In genomic region chr3:153894857-153895256, GRCh38 we compare ENCODE assay signal across 39 cellular contexts.
"Had no signal": no experiment of that assay in that cellular context is flagged by ENCODE, and none has a peak within 500 bp of the region (broad histone marks: within the 10 kb centered on the region; RNA-seq: fewer than 3 reads in every experiment).

No MANE protein-coding gene starts in this region.

- H3K36me3 ChIP-seq: adrenal gland, ascending aorta, brain microvascular endothelial cell, breast epithelium, cardiac muscle cell had no signal

- H3K9me3 ChIP-seq: adrenal gland, ascending aorta, body of pancreas, breast epithelium had no signal

- DNase-seq: activated effector memory CD4-positive, alpha-beta T cell treated with anti-CD3 and anti-CD28 coated beads, Interleukin-2, amount 50 U/mL, for 16 hours; activated effector memory CD4-positive, alpha-beta T cell treated with Interleukin-2 at 50 U/mL for 16 hours; activated gamma-delta T cell; activated gamma-delta T cell treated with Interleukin-2 at 50 U/mL for 16 hours; activated naive CD4-positive, alpha-beta T cell; activated naive CD4-positive, alpha-beta T cell treated with anti-CD3 and anti-CD28 coated beads for 36 hours; activated naive CD4-positive, alpha-beta T cell treated with anti-CD3 and anti-CD28 coated beads, Interleukin-2, amount 10 ng/mL, durations not matched to agents 7 days and 5 days; activated naive CD4-positive, alpha-beta T cell treated with Interleukin-2 at 50 U/mL for 16 hours; activated naive CD8-positive, alpha-beta T cell treated with anti-CD3 and anti-CD28 coated beads for 36 hours; activated naive CD8-positive, alpha-beta T cell treated with anti-CD3 and anti-CD28 coated beads, Interleukin-2, amount 10 ng/mL, durations not matched to agents 7 days and 5 days; activated naive CD8-positive, alpha-beta T cell treated with anti-CD3 and anti-CD28 coated beads, Interleukin-2, amount 50 U/mL, for 24 hours; activated T-cell treated with anti-CD3 and anti-CD28 coated beads, Interleukin-2, amount 50 U/mL, for 24 hours; activated T-cell treated with anti-CD3 and anti-CD28 coated beads, Interleukin-2, amount 50 U/mL, for 4 hours; activated T-cell treated with anti-CD3 and anti-CD28 coated beads, Interleukin-2, amount 50 U/mL, for 48 hours; activated T-cell treated with anti-CD3 and anti-CD28 coated beads, Interleukin-2, amount 50 U/mL, for 72 hours; adrenal gland; amniotic stem cell; amygdala; anterior cingulate cortex; aorta; body of pancreas; brain microvascular endothelial cell; caudate nucleus; central memory CD4-positive, alpha-beta T cell; cerebellar nuclear complex had no signal

- H3K4me3 Mint-ChIP-seq: activated naive CD4-positive, alpha-beta T cell treated with anti-CD3 and anti-CD28 coated beads for 36 hours; activated naive CD4-positive, alpha-beta T cell treated with anti-CD3 and anti-CD28 coated beads, Interleukin-2, amount 10 ng/mL, durations not matched to agents 7 days and 5 days; activated naive CD4-positive, alpha-beta T cell treated with anti-CD3 and anti-CD28 coated beads, Interleukin-2, amount 50 U/mL, for 24 hours; activated naive CD8-positive, alpha-beta T cell; activated naive CD8-positive, alpha-beta T cell treated with anti-CD3 and anti-CD28 coated beads for 36 hours; activated naive CD8-positive, alpha-beta T cell treated with anti-CD3 and anti-CD28 coated beads, Interleukin-2, amount 10 ng/mL, durations not matched to agents 7 days and 5 days; activated naive CD8-positive, alpha-beta T cell treated with anti-CD3 and anti-CD28 coated beads, Interleukin-2, amount 50 U/mL, for 24 hours; activated T-cell treated with anti-CD3 and anti-CD28 coated beads, Interleukin-2, amount 50 U/mL, for 24 hours; activated T-cell treated with anti-CD3 and anti-CD28 coated beads, Interleukin-2, amount 50 U/mL, for 4 hours; activated T-cell treated with anti-CD3 and anti-CD28 coated beads, Interleukin-2, amount 50 U/mL, for 72 hours; activated T-helper 1 cell treated with anti-CD3 and anti-CD28 coated beads, Interleukin-12 subunit alpha, Interleukin-12 subunit beta, Interleukin-2, Interleukin-4 antibody, amounts not matched to agents 30 ng/mL and 10 ng/mL and 1 ng/mL, durations not matched to agents 14 hours and 24 hours and 36 hours; activated T-helper 17 cell treated with anti-CD3 and anti-CD28 coated beads, Interleukin-2, amount 50 U/mL, for 72 hours; brain; central memory CD8-positive, alpha-beta T cell had no signal

- H3K36me3 Mint-ChIP-seq: activated naive CD4-positive, alpha-beta T cell treated with anti-CD3 and anti-CD28 coated beads, Interleukin-2, amount 10 ng/mL, durations not matched to agents 7 days and 5 days; activated naive CD4-positive, alpha-beta T cell treated with anti-CD3 and anti-CD28 coated beads, Interleukin-2, amount 50 U/mL, for 24 hours; activated naive CD4-positive, alpha-beta T cell treated with anti-CD3 and anti-CD28 coated beads, Interleukin-2, amount 50 U/mL, for 72 hours; activated naive CD8-positive, alpha-beta T cell; activated naive CD8-positive, alpha-beta T cell treated with anti-CD3 and anti-CD28 coated beads for 36 hours; activated naive CD8-positive, alpha-beta T cell treated with anti-CD3 and anti-CD28 coated beads, Interleukin-2, amount 10 ng/mL, durations not matched to agents 7 days and 5 days; brain had no signal

- H3K27ac ChIP-seq: adrenal gland, ascending aorta, body of pancreas, brain microvascular endothelial cell, breast epithelium, cardiac muscle cell had no signal

- H3K27ac Mint-ChIP-seq: activated naive CD4-positive, alpha-beta T cell treated with anti-CD3 and anti-CD28 coated beads for 36 hours; activated naive CD4-positive, alpha-beta T cell treated with anti-CD3 and anti-CD28 coated beads, Interleukin-2, amount 10 ng/mL, durations not matched to agents 7 days and 5 days; activated naive CD4-positive, alpha-beta T cell treated with anti-CD3 and anti-CD28 coated beads, Interleukin-2, amount 50 U/mL, for 24 hours; activated naive CD4-positive, alpha-beta T cell treated with anti-CD3 and anti-CD28 coated beads, Interleukin-2, amount 50 U/mL, for 72 hours; activated naive CD8-positive, alpha-beta T cell; activated naive CD8-positive, alpha-beta T cell treated with anti-CD3 and anti-CD28 coated beads for 36 hours; activated naive CD8-positive, alpha-beta T cell treated with anti-CD3 and anti-CD28 coated beads, Interleukin-2, amount 10 ng/mL, durations not matched to agents 7 days and 5 days; activated naive CD8-positive, alpha-beta T cell treated with anti-CD3 and anti-CD28 coated beads, Interleukin-2, amount 50 U/mL, for 24 hours; activated T-cell treated with anti-CD3 and anti-CD28 coated beads, Interleukin-2, amount 50 U/mL, for 24 hours; activated T-cell treated with anti-CD3 and anti-CD28 coated beads, Interleukin-2, amount 50 U/mL, for 72 hours; activated T-helper 1 cell treated with anti-CD3 and anti-CD28 coated beads, Interleukin-12 subunit alpha, Interleukin-12 subunit beta, Interleukin-2, Interleukin-4 antibody, amounts not matched to agents 30 ng/mL and 10 ng/mL and 1 ng/mL, durations not matched to agents 14 hours and 24 hours and 36 hours; activated T-helper 17 cell treated with anti-CD3 and anti-CD28 coated beads, Interleukin-2, amount 50 U/mL, for 72 hours; activated T-helper 2 cell treated with anti-CD3 and anti-CD28 coated beads, Interferon-gamma antibody, Interleukin-2, Interleukin-4, amounts not matched to agents 10 μg/mL and 5 μg/mL and 100 μg/mL, durations not matched to agents 14 hours and 24 hours and 36 hours; brain had no signal

- ATAC-seq: activated naive CD4-positive, alpha-beta T cell treated with anti-CD3 and anti-CD28 coated beads, Interleukin-2, amount 50 U/mL, for 72 hours; activated naive CD8-positive, alpha-beta T cell treated with anti-CD3 and anti-CD28 coated beads, Interleukin-2, amount 50 U/mL, for 24 hours; activated T-cell treated with anti-CD3 and anti-CD28 coated beads, Interleukin-2, amount 50 U/mL, for 4 hours; activated T-cell treated with anti-CD3 and anti-CD28 coated beads, Interleukin-2, amount 50 U/mL, for 72 hours; activated T-helper 17 cell treated with anti-CD3 and anti-CD28 coated beads, Interleukin-2, amount 50 U/mL, for 72 hours; body of pancreas had no signal

- H3K27me3 Mint-ChIP-seq: activated naive CD4-positive, alpha-beta T cell treated with anti-CD3 and anti-CD28 coated beads, Interleukin-2, amount 10 ng/mL, durations not matched to agents 7 days and 5 days; activated naive CD8-positive, alpha-beta T cell; activated naive CD8-positive, alpha-beta T cell treated with anti-CD3 and anti-CD28 coated beads, Interleukin-2, amount 10 ng/mL, durations not matched to agents 7 days and 5 days; activated naive CD8-positive, alpha-beta T cell treated with anti-CD3 and anti-CD28 coated beads, Interleukin-2, amount 50 U/mL, for 24 hours; activated T-cell treated with anti-CD3 and anti-CD28 coated beads, Interleukin-2, amount 50 U/mL, for 24 hours; activated T-helper 17 cell treated with anti-CD3 and anti-CD28 coated beads, Interleukin-2, amount 50 U/mL, for 72 hours; brain; central memory CD8-positive, alpha-beta T cell had no signal

- H3K4me3 ChIP-seq: adrenal gland, ascending aorta, body of pancreas, breast epithelium, cardiac muscle cell had no signal

- FAIRE-seq: astrocyte, bronchial epithelial cell, colon had no signal

- H3K9me3 Mint-ChIP-seq: activated naive CD4-positive, alpha-beta T cell treated with anti-CD3 and anti-CD28 coated beads for 36 hours; activated naive CD4-positive, alpha-beta T cell treated with anti-CD3 and anti-CD28 coated beads, Interleukin-2, amount 10 ng/mL, durations not matched to agents 7 days and 5 days; activated naive CD4-positive, alpha-beta T cell treated with anti-CD3 and anti-CD28 coated beads, Interleukin-2, amount 50 U/mL, for 24 hours; activated naive CD4-positive, alpha-beta T cell treated with anti-CD3 and anti-CD28 coated beads, Interleukin-2, amount 50 U/mL, for 72 hours; activated naive CD8-positive, alpha-beta T cell treated with anti-CD3 and anti-CD28 coated beads for 36 hours; activated naive CD8-positive, alpha-beta T cell treated with anti-CD3 and anti-CD28 coated beads, Interleukin-2, amount 10 ng/mL, durations not matched to agents 7 days and 5 days; activated naive CD8-positive, alpha-beta T cell treated with anti-CD3 and anti-CD28 coated beads, Interleukin-2, amount 50 U/mL, for 24 hours; activated T-cell treated with anti-CD3 and anti-CD28 coated beads, Interleukin-2, amount 50 U/mL, for 24 hours; activated T-cell treated with anti-CD3 and anti-CD28 coated beads, Interleukin-2, amount 50 U/mL, for 4 hours; activated T-cell treated with anti-CD3 and anti-CD28 coated beads, Interleukin-2, amount 50 U/mL, for 72 hours; activated T-helper 1 cell treated with anti-CD3 and anti-CD28 coated beads, Interleukin-12 subunit alpha, Interleukin-12 subunit beta, Interleukin-2, Interleukin-4 antibody, amounts not matched to agents 30 ng/mL and 10 ng/mL and 1 ng/mL, durations not matched to agents 14 hours and 24 hours and 36 hours; activated T-helper 17 cell treated with anti-CD3 and anti-CD28 coated beads, Interleukin-2, amount 50 U/mL, for 72 hours; activated T-helper 2 cell treated with anti-CD3 and anti-CD28 coated beads, Interferon-gamma antibody, Interleukin-2, Interleukin-4, amounts not matched to agents 10 μg/mL and 5 μg/mL and 100 μg/mL, durations not matched to agents 14 hours and 24 hours and 36 hours; brain; central memory CD8-positive, alpha-beta T cell had no signal

- H3K4me1 Mint-ChIP-seq: activated naive CD4-positive, alpha-beta T cell treated with anti-CD3 and anti-CD28 coated beads, Interleukin-2, amount 10 ng/mL, durations not matched to agents 7 days and 5 days; activated naive CD4-positive, alpha-beta T cell treated with anti-CD3 and anti-CD28 coated beads, Interleukin-2, amount 50 U/mL, for 24 hours; activated naive CD8-positive, alpha-beta T cell treated with anti-CD3 and anti-CD28 coated beads for 36 hours; activated naive CD8-positive, alpha-beta T cell treated with anti-CD3 and anti-CD28 coated beads, Interleukin-2, amount 10 ng/mL, durations not matched to agents 7 days and 5 days; activated naive CD8-positive, alpha-beta T cell treated with anti-CD3 and anti-CD28 coated beads, Interleukin-2, amount 50 U/mL, for 24 hours; activated T-helper 17 cell treated with anti-CD3 and anti-CD28 coated beads, Interleukin-2, amount 50 U/mL, for 72 hours; central memory CD8-positive, alpha-beta T cell had no signal

- H3K4me1 ChIP-seq: adrenal gland, ascending aorta, body of pancreas, breast epithelium had no signal

- H3K27me3 ChIP-seq: adrenal gland, ascending aorta, body of pancreas, brain microvascular endothelial cell, breast epithelium, cardiac muscle cell had no signal
